Comparison of ENCODE assay signal across 1 cellular context in genomic region chr5:39115644-39116346, GRCh38.
TF ChIP-seq lines count a peak whose summit lies in the region.

No MANE protein-coding gene starts in this region.

TF ChIP-seq in K562, 482 proteins besides CTCF, POLR2A, EP300 and RAD21 (continued from another document and continues in another):
- TF ChIP-seq ID3 (CRISPR knock-in tag; IDR thresholded peaks at IDR 0.05) (no peak), ID3 (tag; IDR thresholded peaks at IDR 0.05) (no peak), FIP1L1 (IDR thresholded peaks at IDR 0.05; ENCODE audit: low read depth, low read length, poor library complexity, severe bottlenecking) (no peak), NFE2 (IDR thresholded peaks at IDR 0.05; ENCODE audit: low read depth) (peak; percentile 64), U2AF1 (optimal IDR thresholded peaks at IDR 0.05; ENCODE audit: low read depth, low read length) (peak; percentile 62), MNT (conservative IDR thresholded peaks at IDR 0.05) (0 out of 4 replicates have a peak, but pooled peaks of 1 of the 2 experiments have one; percentile 17), POLR2G (IDR thresholded peaks at IDR 0.05; ENCODE audit: low read depth, low read length) (no peak), KLF16 (IDR thresholded peaks at IDR 0.05) (no peak), RFX1 (IDR thresholded peaks at IDR 0.05) (no peak), ATF1 (CRISPR knock-in tag; IDR thresholded peaks at IDR 0.05) (no peak), ATF1 (tag; IDR thresholded peaks at IDR 0.05) (0 out of 2 replicates have a peak, but pooled peaks have one; percentile 6), SPI1 (IDR thresholded peaks at IDR 0.05; ENCODE audit: borderline replicate concordance, low read depth, low read length) (no peak), HEY1 (CRISPR knock-in tag; IDR thresholded peaks at IDR 0.05; ENCODE audit: borderline replicate concordance) (no peak), CBX5 (IDR thresholded peaks at IDR 0.05; ENCODE audit: borderline replicate concordance, low read depth) (no peak), HSF4 (CRISPR knock-in tag; IDR thresholded peaks at IDR 0.05; ENCODE audit: borderline replicate concordance) (no peak), SIRT6 (IDR thresholded peaks at IDR 0.05; ENCODE audit: low read depth, low read length) (no peak), OTX1 (CRISPR knock-in tag; IDR thresholded peaks at IDR 0.05) (no peak), KAT2B (IDR thresholded peaks at IDR 0.05; ENCODE audit: low read depth, low read length) (no peak), EP400 (IDR thresholded peaks at IDR 0.05) (no peak), ZC3H4 (CRISPR knock-in tag; IDR thresholded peaks at IDR 0.05; ENCODE audit: borderline replicate concordance) (no peak), NFIC (IDR thresholded peaks at IDR 0.05) (no peak), NELFE (IDR thresholded peaks at IDR 0.05; ENCODE audit: insufficient read depth, insufficient read length) (no peak), LEF1 (IDR thresholded peaks at IDR 0.05) (no peak), TOE1 (IDR thresholded peaks at IDR 0.05; ENCODE audit: borderline replicate concordance) (peak; percentile 16; the same call in 1 of the 2 replicates), TOE1 (CRISPR knock-in tag; IDR thresholded peaks at IDR 0.05; ENCODE audit: borderline replicate concordance, low read depth) (no peak), ZMIZ1 (IDR thresholded peaks at IDR 0.05; ENCODE audit: low read depth in 2 of 2, low read length in 2 of 2) (no peak), MYBL2 (IDR thresholded peaks at IDR 0.05; ENCODE audit: low read depth) (peak; percentile 55; the same call in 1 of the 2 replicates), MYBL2 (CRISPR knock-in tag; IDR thresholded peaks at IDR 0.05; ENCODE audit: borderline replicate concordance) (no peak), MGA (IDR thresholded peaks at IDR 0.05) (0 out of 2 replicates have a peak, but pooled peaks have one; percentile 13), ESRRA (IDR thresholded peaks at IDR 0.05; ENCODE audit: borderline replicate concordance, low read depth) (no peak), GABPA (tag; conservative IDR thresholded peaks at IDR 0.05; ENCODE audit: low read depth) (0 out of 2 replicates have a peak, but pooled peaks have one; percentile 24), SREBF1 (IDR thresholded peaks at IDR 0.05; ENCODE audit: borderline replicate concordance, low read depth, low read length) (no peak), BRF2 (IDR thresholded peaks at IDR 0.05; ENCODE audit: borderline replicate concordance, insufficient read depth, insufficient read length) (no peak), WHSC1 (IDR thresholded peaks at IDR 0.05; ENCODE audit: low read length) (no peak), IRF1 (CRISPR knock-in tag; IDR thresholded peaks at IDR 0.05; ENCODE audit: borderline replicate concordance) (no peak)
- TF ChIP-seq, protein P1, sequence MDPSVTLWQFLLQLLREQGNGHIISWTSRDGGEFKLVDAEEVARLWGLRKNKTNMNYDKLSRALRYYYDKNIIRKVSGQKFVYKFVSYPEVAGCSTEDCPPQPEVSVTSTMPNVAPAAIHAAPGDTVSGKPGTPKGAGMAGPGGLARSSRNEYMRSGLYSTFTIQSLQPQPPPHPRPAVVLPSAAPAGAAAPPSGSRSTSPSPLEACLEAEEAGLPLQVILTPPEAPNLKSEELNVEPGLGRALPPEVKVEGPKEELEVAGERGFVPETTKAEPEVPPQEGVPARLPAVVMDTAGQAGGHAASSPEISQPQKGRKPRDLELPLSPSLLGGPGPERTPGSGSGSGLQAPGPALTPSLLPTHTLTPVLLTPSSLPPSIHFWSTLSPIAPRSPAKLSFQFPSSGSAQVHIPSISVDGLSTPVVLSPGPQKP (CRISPR knock-in tag; IDR thresholded peaks at IDR 0.05): no peak
- TF ChIP-seq, protein P2, sequence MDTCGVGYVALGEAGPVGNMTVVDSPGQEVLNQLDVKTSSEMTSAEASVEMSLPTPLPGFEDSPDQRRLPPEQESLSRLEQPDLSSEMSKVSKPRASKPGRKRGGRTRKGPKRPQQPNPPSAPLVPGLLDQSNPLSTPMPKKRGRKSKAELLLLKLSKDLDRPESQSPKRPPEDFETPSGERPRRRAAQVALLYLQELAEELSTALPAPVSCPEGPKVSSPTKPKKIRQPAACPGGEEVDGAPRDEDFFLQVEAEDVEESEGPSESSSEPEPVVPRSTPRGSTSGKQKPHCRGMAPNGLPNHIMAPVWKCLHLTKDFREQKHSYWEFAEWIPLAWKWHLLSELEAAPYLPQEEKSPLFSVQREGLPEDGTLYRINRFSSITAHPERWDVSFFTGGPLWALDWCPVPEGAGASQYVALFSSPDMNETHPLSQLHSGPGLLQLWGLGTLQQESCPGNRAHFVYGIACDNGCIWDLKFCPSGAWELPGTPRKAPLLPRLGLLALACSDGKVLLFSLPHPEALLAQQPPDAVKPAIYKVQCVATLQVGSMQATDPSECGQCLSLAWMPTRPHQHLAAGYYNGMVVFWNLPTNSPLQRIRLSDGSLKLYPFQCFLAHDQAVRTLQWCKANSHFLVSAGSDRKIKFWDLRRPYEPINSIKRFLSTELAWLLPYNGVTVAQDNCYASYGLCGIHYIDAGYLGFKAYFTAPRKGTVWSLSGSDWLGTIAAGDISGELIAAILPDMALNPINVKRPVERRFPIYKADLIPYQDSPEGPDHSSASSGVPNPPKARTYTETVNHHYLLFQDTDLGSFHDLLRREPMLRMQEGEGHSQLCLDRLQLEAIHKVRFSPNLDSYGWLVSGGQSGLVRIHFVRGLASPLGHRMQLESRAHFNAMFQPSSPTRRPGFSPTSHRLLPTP (IDR thresholded peaks at IDR 0.05; ENCODE audit: borderline replicate concordance, extremely low read depth, insufficient read length): no peak
